Comparison of ENCODE assay signal across 9 cellular contexts in the genomic region with DNA sequence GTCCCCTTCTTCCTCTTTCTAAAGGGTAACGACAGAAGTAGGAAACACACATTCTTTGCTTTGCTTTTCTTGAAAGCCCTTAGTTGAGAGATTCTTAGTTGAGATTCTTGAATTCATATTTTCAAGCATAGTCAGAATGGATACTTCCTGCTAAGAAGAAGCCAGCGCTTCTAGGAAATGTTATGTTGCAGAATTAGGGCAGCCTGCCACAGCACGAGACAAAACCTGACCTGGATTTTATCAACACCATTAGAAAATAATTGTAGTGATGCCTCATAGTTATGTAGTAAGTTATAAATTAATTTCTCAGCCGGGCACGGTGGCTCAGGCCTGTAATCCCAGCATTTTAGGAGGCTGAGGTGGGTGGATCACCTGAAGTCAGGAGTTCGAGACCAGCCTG. TPM values are rescaled to one million over a fixed set of nuclear protein-coding genes. Genes with fewer than 3 reads are reported as not detected.
A peak's percentile ranks its signal among the peaks of the same experiment; 100 is the strongest.
DNase-seq lines count a peak whose midpoint lies in the region; ATAC-seq and TF ChIP-seq lines count a peak whose summit lies in the region.
"Had no signal": no experiment of that assay in that cellular context is flagged by ENCODE, and none has a peak within 500 bp of the region (broad histone marks: within the 10 kb centered on the region; RNA-seq: fewer than 3 reads in every experiment).

No MANE protein-coding gene starts in this region.

- no peaks in the 10 kb centered on the region for H3K79me2 ChIP-seq in OCI-LY3 (ENCODE audit: low read length)

- peak overlapping the region; percentile 34; the same call in 1 of the 2 replicates for H3K9ac ChIP-seq in OCI-LY3 (ENCODE audit: low read length)
- H3K9ac ChIP-seq: KMS-11 had no signal

- H3K4me3 Mint-ChIP-seq in CD4-positive, CD25-positive, alpha-beta regulatory T cell: peak overlapping the region; percentile 46 to 71 (median 54)
- H3K4me3 Mint-ChIP-seq in naive B cell: peak overlapping the region in 4 of 8 donors; percentile 9 to 52 (median 37)

- ATAC-seq in CD4-positive, CD25-positive, alpha-beta regulatory T cell (ENCODE audit: low read depth in 2 of 2): peak; percentile 62 to 84
- ATAC-seq in naive B cell (ENCODE audit: low read depth in 2 of 2) (peak in 1 of 2 donors; percentile 28), HG03196 (IDR thresholded peaks at IDR 0.05; ENCODE audit: unreplicated experiment) (no peak), HG02759 (IDR thresholded peaks at IDR 0.05; ENCODE audit: unreplicated experiment) (no peak)

- H2AFZ ChIP-seq in OCI-LY3 (ENCODE audit: low read depth, low read length): peak overlapping the region; percentile 64

- H3K27me3 Mint-ChIP-seq in CD4-positive, CD25-positive, alpha-beta regulatory T cell: peaks cover 13% of the 10 kb centered on the region
- no peaks in the 10 kb centered on the region for H3K27me3 Mint-ChIP-seq in naive B cell

- H3K4me2 ChIP-seq in OCI-LY3 (ENCODE audit: low read length): peak overlapping the region; percentile 46
- H3K4me2 ChIP-seq: KMS-11 had no signal

- no peaks in the 10 kb centered on the region for H3K27me3 ChIP-seq in CD4-positive, CD25-positive, alpha-beta regulatory T cell (ENCODE audit: control insufficient read depth, insufficient read depth, low read length)
- H3K27me3 ChIP-seq in OCI-LY3 (ENCODE audit: low read depth, low read length): no peaks in the 10 kb centered on the region

- H3K27ac ChIP-seq in CD4-positive, CD25-positive, alpha-beta regulatory T cell (ENCODE audit: insufficient read depth, low read length, poor library complexity, severe bottlenecking): peak overlapping the region; percentile 49
- H3K27ac ChIP-seq in OCI-LY3 (ENCODE audit: low read length): peak overlapping the region; percentile 52
- H3K27ac ChIP-seq: KMS-11 had no signal

- peak overlapping the region; percentile 58 for H3K4me3 ChIP-seq in CD4-positive, CD25-positive, alpha-beta regulatory T cell (ENCODE audit: low read depth, low read length)
- H3K4me3 ChIP-seq in OCI-LY3 (ENCODE audit: low read length) (0 out of 2 replicates have a peak overlapping the region, but pooled peaks have one; percentile 14), cardiac fibroblast (replicated peaks in 1 of 2; ENCODE audit: low read depth in 2 of 2, low read length in 2 of 2) (no peak overlapping the region)

- peak overlapping the region; percentile 80 to 93 (median 89) for H3K27ac Mint-ChIP-seq in CD4-positive, CD25-positive, alpha-beta regulatory T cell
- peak overlapping the region; percentile 8 to 76 (median 38) for H3K27ac Mint-ChIP-seq in naive B cell

- no peaks in the 10 kb centered on the region for H3K36me3 Mint-ChIP-seq in CD4-positive, CD25-positive, alpha-beta regulatory T cell
- H3K36me3 Mint-ChIP-seq in naive B cell: no peaks in the 10 kb centered on the region

- peak in 2 of 3 donors; percentile 23 to 92 for DNase-seq in CD4-positive, CD25-positive, alpha-beta regulatory T cell
- DNase-seq in cardiac fibroblast (ENCODE audit: low read depth in 2 of 2) (peak; percentile 78 to 90), naive B cell (no peak), NCI-H1694 treated with DMSO at 0.1 percent for 48 hours (lab: John Stamatoyannopoulos, UW) (no peak), NCI-H1417 (lab: John Stamatoyannopoulos, UW) (no peak)

- H3K9me3 Mint-ChIP-seq in CD4-positive, CD25-positive, alpha-beta regulatory T cell: peaks cover 0 to 2% (median 0%) of the 10 kb centered on the region in 7 donors
- H3K9me3 Mint-ChIP-seq in naive B cell: no peaks in the 10 kb centered on the region

- H3K4me1 ChIP-seq in CD4-positive, CD25-positive, alpha-beta regulatory T cell (ENCODE audit: control insufficient read depth, insufficient read depth, low read length, poor library complexity, severe bottlenecking): peaks cover 18% of the 10 kb centered on the region
- peaks cover 29% of the 10 kb centered on the region for H3K4me1 ChIP-seq in OCI-LY3 (ENCODE audit: low read length)

- TF ChIP-seq CTCF in OCI-LY3 (IDR thresholded peaks at IDR 0.05; ENCODE audit: low read depth, low read length) (no peak), cardiac fibroblast (IDR thresholded peaks at IDR 0.05; ENCODE audit: low read depth, low read length) (no peak)

- H3K4me1 Mint-ChIP-seq in CD4-positive, CD25-positive, alpha-beta regulatory T cell: peaks cover 12 to 56% (median 32%) of the 10 kb centered on the region in 4 donors
- H3K4me1 Mint-ChIP-seq in naive B cell: peaks cover 22 to 23% (median 22%) of the 10 kb centered on the region in 3 donors

- no peaks in the 10 kb centered on the region for H3K36me3 ChIP-seq in CD4-positive, CD25-positive, alpha-beta regulatory T cell (ENCODE audit: control insufficient read depth, insufficient read depth, low read length)
- H3K36me3 ChIP-seq in OCI-LY3 (replicated peaks; ENCODE audit: low read depth, low read length): no peaks in the 10 kb centered on the region

- H4K20me1 ChIP-seq in OCI-LY3 (ENCODE audit: insufficient read depth, low read length): no peaks in the 10 kb centered on the region

- no peaks in the 10 kb centered on the region for H3K9me3 ChIP-seq in CD4-positive, CD25-positive, alpha-beta regulatory T cell (ENCODE audit: control insufficient read depth in 2 of 2, low read length in 2 of 2)
- H3K9me3 ChIP-seq in OCI-LY3 (ENCODE audit: insufficient read depth, low read length): no peaks in the 10 kb centered on the region

RNA-seq across cellular contexts. Expression of a gene that starts 37.9 kb away (rescaled TPM):
- 43.0 TPM for total RNA-seq in CD4-positive, CD25-positive, alpha-beta regulatory T cell
- 10 to 100 TPM; 23.5 to 40.2 (median 24.8) TPM for polyA plus RNA-seq in CD4-positive, CD25-positive, alpha-beta regulatory T cell
- polyA plus RNA-seq in naive B cell (ENCODE audit: low read depth in 6 of 6): 10 to 100 TPM; 25.7 to 57.4 (median 38.5) TPM

Comparison
In these comparisons a context has a peak if more than half of its experiments do, and no peak if none do; other contexts are left out.
1. ATAC-seq: peak in CD4-positive, CD25-positive, alpha-beta regulatory T cell (2 of 2); none in HG03196 (single experiment) and HG02759 (single experiment).
2. DNase-seq: peak in CD4-positive, CD25-positive, alpha-beta regulatory T cell (2 of 3) and cardiac fibroblast (2 of 2); none in naive B cell (single experiment), NCI-H1694 treated with DMSO at 0.1 percent for 48 hours (single experiment) and NCI-H1417 (0 of 3).
3. H3K4me3 ChIP-seq: peak in CD4-positive, CD25-positive, alpha-beta regulatory T cell (single experiment) and OCI-LY3 (single experiment); none in cardiac fibroblast (0 of 2).